Comparison of ENCODE assay signal across 15 cellular contexts in the genomic region with DNA sequence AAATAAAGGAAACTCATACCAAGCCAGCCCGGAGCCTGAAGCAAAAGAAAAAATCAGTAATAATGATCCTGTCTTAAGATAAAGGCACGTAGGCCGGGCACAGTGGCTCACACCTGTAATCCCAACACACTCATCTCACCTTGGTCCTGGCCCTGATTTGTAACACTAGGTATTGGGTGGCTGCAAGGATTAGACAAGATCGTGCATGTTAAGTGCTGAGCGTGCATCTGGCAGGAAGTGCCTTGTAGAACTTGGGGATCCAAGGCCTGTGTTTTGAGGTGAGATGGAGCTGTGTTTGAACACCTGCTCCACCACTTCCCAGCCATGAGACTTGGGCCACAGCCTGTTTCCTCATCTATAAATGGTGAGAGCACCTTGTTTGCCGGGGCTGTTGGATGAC. TPM values are rescaled to one million over a fixed set of nuclear protein-coding genes. Genes with fewer than 3 reads are reported as not detected.
"Had no signal": no experiment of that assay in that cellular context is flagged by ENCODE, and none has a peak within 500 bp of the region (broad histone marks: within the 10 kb centered on the region; RNA-seq: fewer than 3 reads in every experiment).

No MANE protein-coding gene starts in this region.

- H3K4me3 ChIP-seq: gastroesophageal sphincter, heart right ventricle, mucosa of descending colon, pancreas, transverse colon had no signal

- H3K4me1 ChIP-seq: pancreas had no signal

- H3K36me3 Mint-ChIP-seq: naive thymus-derived CD4-positive, alpha-beta T cell; stimulated activated memory B cell treated with anti-CD40 and anti-IgM and Interleukin-4, amounts not matched to agents 10 μg/mL and 1 μg/mL and 100 μg/mL, for 72 hours had no signal

- H3K27me3 ChIP-seq: gastroesophageal sphincter, heart right ventricle, pancreas, transverse colon had no signal

- H3K27ac Mint-ChIP-seq: activated T-helper 1 cell treated with anti-CD3 and anti-CD28 coated beads, Interleukin-12 subunit alpha, Interleukin-12 subunit beta, Interleukin-2, Interleukin-4 antibody, amounts not matched to agents 30 ng/mL and 10 ng/mL and 1 ng/mL, durations not matched to agents 14 hours and 24 hours and 36 hours; dendritic cell treated with granulocyte-macrophage colony-stimulating factor and Interleukin-4, amounts not matched to agents 40 ng/mL and 50 ng/mL, for 4 days; naive thymus-derived CD4-positive, alpha-beta T cell; stimulated activated memory B cell treated with anti-CD40 and anti-IgM and Interleukin-4, amounts not matched to agents 10 μg/mL and 1 μg/mL and 100 μg/mL, for 72 hours had no signal

- H3K27me3 Mint-ChIP-seq: stimulated activated memory B cell treated with anti-CD40 and anti-IgM and Interleukin-4, amounts not matched to agents 10 μg/mL and 1 μg/mL and 100 μg/mL, for 72 hours had no signal

- ATAC-seq: activated CD4-positive, CD25-positive, alpha-beta regulatory T cell treated with anti-CD3 and anti-CD28 coated beads, Interleukin-2, amount 50 U/mL, for 24 hours; gastroesophageal sphincter; heart right ventricle; left lobe of liver; mucosa of descending colon; naive thymus-derived CD4-positive, alpha-beta T cell; pancreas; stimulated activated memory B cell treated with anti-CD40 and anti-IgM and Interleukin-4, amounts not matched to agents 10 μg/mL and 1 μg/mL and 100 μg/mL, for 72 hours had no signal

- H3K9me3 ChIP-seq: gastroesophageal sphincter, heart right ventricle, mucosa of descending colon, pancreas, transverse colon had no signal

- H3K4me3 Mint-ChIP-seq: activated T-helper 1 cell treated with anti-CD3 and anti-CD28 coated beads, Interleukin-12 subunit alpha, Interleukin-12 subunit beta, Interleukin-2, Interleukin-4 antibody, amounts not matched to agents 30 ng/mL and 10 ng/mL and 1 ng/mL, durations not matched to agents 14 hours and 24 hours and 36 hours; dendritic cell treated with granulocyte-macrophage colony-stimulating factor and Interleukin-4, amounts not matched to agents 40 ng/mL and 50 ng/mL, for 4 days; naive thymus-derived CD4-positive, alpha-beta T cell; stimulated activated memory B cell treated with anti-CD40 and anti-IgM and Interleukin-4, amounts not matched to agents 10 μg/mL and 1 μg/mL and 100 μg/mL, for 72 hours had no signal

- H3K36me3 ChIP-seq: gastroesophageal sphincter, heart right ventricle, pancreas, transverse colon had no signal

- DNase-seq: aorta; effector memory CD4-positive, alpha-beta T cell; heart right ventricle; mucosa of descending colon; naive thymus-derived CD4-positive, alpha-beta T cell; pancreas; stimulated activated CD4-positive, alpha-beta T cell treated with anti-CD3 and anti-CD28 coated beads, Interleukin-2, amount 100 ng/mL, for 48 hours; T-helper 9 cell; transverse colon had no signal

- FAIRE-seq: pancreas had no signal

- H3K9me3 Mint-ChIP-seq: activated T-helper 1 cell treated with anti-CD3 and anti-CD28 coated beads, Interleukin-12 subunit alpha, Interleukin-12 subunit beta, Interleukin-2, Interleukin-4 antibody, amounts not matched to agents 30 ng/mL and 10 ng/mL and 1 ng/mL, durations not matched to agents 14 hours and 24 hours and 36 hours; dendritic cell treated with granulocyte-macrophage colony-stimulating factor and Interleukin-4, amounts not matched to agents 40 ng/mL and 50 ng/mL, for 4 days; naive thymus-derived CD4-positive, alpha-beta T cell; stimulated activated memory B cell treated with anti-CD40 and anti-IgM and Interleukin-4, amounts not matched to agents 10 μg/mL and 1 μg/mL and 100 μg/mL, for 72 hours had no signal

- H3K27ac ChIP-seq: gastroesophageal sphincter, heart right ventricle, pancreas, transverse colon had no signal

RNA-seq across cellular contexts. Expression of a gene that starts 41.5 kb away (rescaled TPM):
- polyA plus RNA-seq: naive thymus-derived CD4-positive, alpha-beta T cell had no signal
